Comparison of ENCODE assay signal across 21 cellular contexts in genomic region chr14:104931323-104931770, GRCh38. TPM values are rescaled to one million over a fixed set of nuclear protein-coding genes. Genes with fewer than 3 reads are reported as not detected.
A peak's percentile ranks its signal among the peaks of the same experiment; 100 is the strongest.
DNase-seq lines count a peak whose midpoint lies in the region; ATAC-seq and TF ChIP-seq lines count a peak whose summit lies in the region.
"Had no signal": no experiment of that assay in that cellular context is flagged by ENCODE, and none has a peak within 500 bp of the region (broad histone marks: within the 10 kb centered on the region; RNA-seq: fewer than 3 reads in every experiment).

No MANE protein-coding gene starts in this region.

- no peak overlapping the region for H3K9ac ChIP-seq in HUES6 (ENCODE audit: low read length)

- no peak for TF ChIP-seq CTCF in lower lobe of right lung (IDR thresholded peaks at IDR 0.05)
- no peak for TF ChIP-seq CTCF in vagina (IDR thresholded peaks at IDR 0.05)

- no peak for TF ChIP-seq POLR2A in vagina (IDR thresholded peaks at IDR 0.05)

- H3K9me3 ChIP-seq in HUES6 (ENCODE audit: control insufficient read depth, insufficient read depth, low read depth, low read length) (no peaks in the 10 kb centered on the region), lower lobe of right lung (no peaks in the 10 kb centered on the region), vagina (no peaks in the 10 kb centered on the region), SJCRH30 (replicated peaks) (no peaks in the 10 kb centered on the region)
- H3K9me3 ChIP-seq: Caco-2 had no signal

- peak; percentile 15 for DNase-seq in activated CD8-positive, alpha-beta memory T cell treated with anti-CD3 and anti-CD28 coated beads, Interleukin-2, amount 50 U/mL, for 4 hours
- DNase-seq in activated CD8-positive, alpha-beta memory T cell treated with anti-CD3 and anti-CD28 coated beads, Interleukin-2, amount 50 U/mL, for 48 hours: no peak
- DNase-seq in lower lobe of right lung: peak; percentile 34
- DNase-seq in vagina (ENCODE audit: extremely low spot score in 2 of 2): no peak
- no peak for DNase-seq in effector CD8-positive, alpha-beta T cell (lab: John Stamatoyannopoulos, UW)
- no peak for DNase-seq in SJCRH30
- DNase-seq: 8988T, Caco-2, EL, MV-4-11, NCI-H1436 treated with DMSO at 0.1 percent for 48 hours, NCI-H2029 treated with DMSO at 0.1 percent for 48 hours, NCI-H748 treated with DMSO at 0.1 percent for 48 hours, PC-3, SW 1271 had no signal

- H3K4me3 ChIP-seq in HUES6 (ENCODE audit: low read depth, low read length): peak overlapping the region; percentile 60; the same call in 1 of the 2 replicates
- H3K4me3 ChIP-seq in lower lobe of right lung: no peak overlapping the region
- H3K4me3 ChIP-seq in vagina: no peak overlapping the region
- H3K4me3 ChIP-seq in SJCRH30: no peak overlapping the region

- ATAC-seq in lower lobe of right lung (no peak), GM18517 (IDR thresholded peaks at IDR 0.05; ENCODE audit: unreplicated experiment) (no peak)
- ATAC-seq: PC-3 had no signal

- H3K36me3 ChIP-seq in HUES6 (ENCODE audit: control insufficient read depth, insufficient read depth, low read length) (no peaks in the 10 kb centered on the region), lower lobe of right lung (no peaks in the 10 kb centered on the region), vagina (no peaks in the 10 kb centered on the region), SJCRH30 (no peaks in the 10 kb centered on the region)

- H3K27ac ChIP-seq in HUES6 (ENCODE audit: low read depth, low read length) (no peak overlapping the region), lower lobe of right lung (no peak overlapping the region), vagina (peak overlapping the region; percentile 71), SJCRH30 (no peak overlapping the region)
- H3K27ac ChIP-seq: C4-2B, HL-60 had no signal

- H3K4me1 ChIP-seq in HUES6 (ENCODE audit: control insufficient read depth, insufficient read depth, low read length) (peaks cover 8% of the 10 kb centered on the region; the same call in 1 of the 2 replicates), lower lobe of right lung (peaks cover 20% of the 10 kb centered on the region), vagina (peaks cover 30% of the 10 kb centered on the region), SJCRH30 (no peaks in the 10 kb centered on the region; the same call in 1 of the 2 replicates)

- intact Hi-C loops in lower lobe of right lung (cut with DNase I): no loop called here
- intact Hi-C loops in vagina (cut with DNase I): loop anchor here (5.0 kb wide), 1 partner anchor 36 kb away; no protein-coding TSS in a partner anchor

- H3K27me3 ChIP-seq in HUES6 (ENCODE audit: control insufficient read depth, insufficient read depth, low read length) (peaks cover 69% of the 10 kb centered on the region), lower lobe of right lung (ENCODE audit: low read depth) (peaks cover 11% of the 10 kb centered on the region), vagina (no peaks in the 10 kb centered on the region), SJCRH30 (no peaks in the 10 kb centered on the region)

RNA-seq across cellular contexts. Expression of gene PLD4, which starts 6.7 kb away (rescaled TPM):
- total RNA-seq in lower lobe of right lung: 1.2 TPM
- total RNA-seq in vagina: not detected
- not detected in 2 replicates for total RNA-seq in SJCRH30 (2014; rRNA removed; shearing (Covaris generic))
- total RNA-seq: Caco-2, NCI-H460, SK-MEL-5 had no signal

RNA-seq across cellular contexts. Expression of gene AHNAK2, which starts 46.8 kb away (rescaled TPM):
- total RNA-seq in lower lobe of right lung (10.8 TPM), vagina (180 TPM)
- total RNA-seq in SJCRH30 (2014; rRNA removed; shearing (Covaris generic)): 1.3 and 1.6 TPM in 2 replicates

RNA-seq across cellular contexts. Expression of gene CLBA1, which starts 54.2 kb away (rescaled TPM):
- total RNA-seq in lower lobe of right lung (10.5 TPM), vagina (4.7 TPM)
- total RNA-seq in SJCRH30 (2014; rRNA removed; shearing (Covaris generic)): 2.6 and 3.0 TPM in 2 replicates

Comparison
In these comparisons a context has a peak if more than half of its experiments do, and no peak if none do; other contexts are left out.
1. DNase-seq: peak in activated CD8-positive, alpha-beta memory T cell treated with anti-CD3 and anti-CD28 coated beads, Interleukin-2, amount 50 U/mL, for 4 hours (single experiment) and lower lobe of right lung (single experiment); none in activated CD8-positive, alpha-beta memory T cell treated with anti-CD3 and anti-CD28 coated beads, Interleukin-2, amount 50 U/mL, for 48 hours (single experiment), vagina (0 of 2), effector CD8-positive, alpha-beta T cell (single experiment) and SJCRH30 (0 of 2).
2. RNA of gene AHNAK2, which starts 46.8 kb away (total RNA-seq): 180 TPM in vagina (single experiment); 10.8 TPM in lower lobe of right lung (single experiment) and 1.3 to 1.6 TPM in SJCRH30; every median in the first group is over 10 times any median in the second.